Comparison of ENCODE assay signal across 8 cellular contexts in genomic region chr11:34051349-34052035, GRCh38. TPM values are rescaled to one million over a fixed set of nuclear protein-coding genes. Genes with fewer than 3 reads are reported as not detected.
A peak's percentile ranks its signal among the peaks of the same experiment; 100 is the strongest.
DNase-seq lines count a peak whose midpoint lies in the region; ATAC-seq and TF ChIP-seq lines count a peak whose summit lies in the region.

TSS of gene CAPRIN1 (plus strand) at chr11:34051731. CDS start at chr11:34052421, 690 bp downstream.

- H3K4me3 Mint-ChIP-seq in activated T-cell treated with anti-CD3 and anti-CD28 coated beads, Interleukin-2, amount 50 U/mL, for 24 hours, result peak within 1 kb of the TSS; percentile 99

- peak within 1 kb of the TSS; percentile 77 to 99 for H3K4me3 ChIP-seq in muscle layer of colon (ENCODE audit: low read depth in 1 of 2, low read length in 2 of 2)

- DNase-seq in DMS114 treated with DMSO at 0.1 percent for 48 hours (lab: John Stamatoyannopoulos, UW; ENCODE audit: unreplicated experiment) (peak; percentile 58), KG1 (lab: John Stamatoyannopoulos, UW) (peak; percentile 71)
- DNase-seq in activated T-cell treated with anti-CD3 and anti-CD28 coated beads, Interleukin-2, amount 50 U/mL, for 24 hours, result peak; percentile 92
- DNase-seq in stimulated activated CD8-positive, alpha-beta memory T cell treated with anti-CD3 and anti-CD28 coated beads, Interleukin-7, amount 100 ng/mL, for 1 hour (ENCODE audit: low read depth in 2 of 2), result peak; percentile 63 to 67

- peak within 1 kb of the TSS; percentile 89 for H3K9ac ChIP-seq in muscle layer of colon (ENCODE audit: low read length)

- H3K36me3 ChIP-seq in muscle layer of colon (ENCODE audit: insufficient read depth, low read length), result peaks cover 11% of the 10 kb centered on the region

- peak within 1 kb of the TSS; percentile 99 for H3K27ac ChIP-seq in muscle layer of colon (ENCODE audit: low read depth, low read length)

- peaks cover 44% of the 10 kb centered on the region for H3K36me3 Mint-ChIP-seq in activated T-cell treated with anti-CD3 and anti-CD28 coated beads, Interleukin-2, amount 50 U/mL, for 24 hours (ENCODE audit: low read depth)

- peak within 1 kb of the TSS; percentile 99 for H3K27ac Mint-ChIP-seq in activated T-cell treated with anti-CD3 and anti-CD28 coated beads, Interleukin-2, amount 50 U/mL, for 24 hours

- H3K9me3 Mint-ChIP-seq in activated T-cell treated with anti-CD3 and anti-CD28 coated beads, Interleukin-2, amount 50 U/mL, for 24 hours, result no peaks in the 10 kb centered on the region

- H3K4me1 ChIP-seq in muscle layer of colon (ENCODE audit: insufficient read depth, low read length), result peaks cover 38% of the 10 kb centered on the region

- peaks cover 29% of the 10 kb centered on the region for H3K4me1 Mint-ChIP-seq in activated T-cell treated with anti-CD3 and anti-CD28 coated beads, Interleukin-2, amount 50 U/mL, for 24 hours (ENCODE audit: low read depth)

- H3K27me3 Mint-ChIP-seq in activated T-cell treated with anti-CD3 and anti-CD28 coated beads, Interleukin-2, amount 50 U/mL, for 24 hours, result no peaks in the 10 kb centered on the region

- no peaks in the 10 kb centered on the region for H3K27me3 ChIP-seq in muscle layer of colon (ENCODE audit: control insufficient read depth in 1 of 2, insufficient read depth in 2 of 2, low read length in 2 of 2)

- ATAC-seq in GM21717 (IDR thresholded peaks at IDR 0.05; ENCODE audit: unreplicated experiment) (peak; percentile 60), esophagus mucosa (peak; percentile 90)

- no peaks in the 10 kb centered on the region for H3K9me3 ChIP-seq in muscle layer of colon (ENCODE audit: low read length)

TF ChIP-seq in PFSK-1, 5 proteins besides CTCF, POLR2A, EP300 and RAD21:
- no peak; the same call in 1 of the 2 replicates for TF ChIP-seq SIN3A (IDR thresholded peaks at IDR 0.05; ENCODE audit: borderline replicate concordance, insufficient read depth, low read length)
- no peak for TF ChIP-seq FOXP2 (optimal IDR thresholded peaks at IDR 0.05; ENCODE audit: borderline replicate concordance, extremely low read depth, extremely low read length, insufficient read depth)
- TF ChIP-seq POLR2AphosphoS5 (IDR thresholded peaks at IDR 0.05; ENCODE audit: low read depth, low read length), result peak; percentile 92
- TF ChIP-seq TAF1 (IDR thresholded peaks at IDR 0.05; ENCODE audit: borderline replicate concordance, insufficient read depth, low read length), result 0 out of 2 replicates have a peak, but pooled peaks have one; percentile 8

RNA-seq across cellular contexts. Expression of gene CAPRIN1, which starts in this region (rescaled TPM):
- polyA plus RNA-seq in PFSK-1 (2012; ENCODE audit: insufficient read length, low read depth), result 147 TPM
- 154 TPM for total RNA-seq in esophagus mucosa

Comparison
In these comparisons a context has a peak if more than half of its experiments do, and no peak if none do; other contexts are left out.
1. Peak in every context shown above with its lines: DNase-seq, ATAC-seq, H3K4me3 ChIP-seq and H3K27ac ChIP-seq.